ENCODE assay signal across 25 cellular contexts in the genomic region with DNA sequence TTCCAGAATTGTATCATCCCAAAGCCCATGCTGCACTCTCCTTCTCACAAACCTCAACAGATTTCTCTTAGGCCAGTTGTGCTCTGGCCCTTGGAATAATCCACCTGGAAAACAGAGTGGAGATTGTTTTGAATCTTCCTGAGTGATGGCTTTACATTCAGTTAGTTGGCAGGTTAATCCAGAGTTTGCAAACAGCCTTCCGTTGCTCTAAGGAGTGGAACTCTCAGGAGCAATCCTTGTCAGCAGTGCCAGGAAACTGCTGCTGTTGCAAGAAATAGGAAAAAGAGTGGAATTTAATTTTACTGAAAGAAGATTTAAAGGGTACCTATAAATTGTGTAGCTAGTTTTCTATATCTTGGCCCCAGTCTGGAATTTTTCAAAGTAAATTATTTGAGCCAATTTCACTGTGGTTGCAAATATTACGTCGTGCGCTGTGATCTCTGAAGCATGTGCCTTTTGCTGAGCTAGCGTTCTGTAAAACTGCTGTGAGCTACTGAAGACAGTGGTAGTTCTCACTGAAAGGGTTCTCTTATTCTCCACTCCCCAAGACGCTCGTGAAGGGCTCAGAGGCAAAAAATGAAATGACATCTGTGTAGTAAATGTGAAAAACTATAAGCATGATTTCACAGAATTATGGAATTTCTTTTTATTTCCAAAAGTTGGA. TPM values are rescaled to one million over a fixed set of nuclear protein-coding genes. Genes with fewer than 3 reads are reported as not detected.
DNase-seq lines count a peak whose midpoint lies in the region; ATAC-seq and TF ChIP-seq lines count a peak whose summit lies in the region.
"Had no signal": no experiment of that assay in that cellular context is flagged by ENCODE, and none has a peak within 500 bp of the region (broad histone marks: within the 10 kb centered on the region; RNA-seq: fewer than 3 reads in every experiment).

No MANE protein-coding gene starts in this region.

- no peak for DNase-seq in left ventricle myocardium superior
- DNase-seq in right cardiac atrium, result no peak
- DNase-seq in mammary epithelial cell, result no peak
- peak; percentile 20 for DNase-seq in kidney tubule cell (ENCODE audit: low spot score)
- no peak for DNase-seq in stimulated activated CD4-positive, alpha-beta T cell treated with anti-CD3 and anti-CD28 coated beads, Interleukin-4, amount 100 ng/mL, for 4 hours
- DNase-seq in activated CD8-positive, alpha-beta memory T cell treated with anti-CD3 and anti-CD28 coated beads, Interleukin-2, amount 50 U/mL, for 4 hours, result no peak
- DNase-seq in GM03348 (ENCODE audit: low spot score), result no peak
- DNase-seq: activated CD4-positive, alpha-beta T cell treated with anti-CD3 and anti-CD28 coated beads, Interleukin-2, amount 10 ng/mL, durations not matched to agents 7 days and 5 days; anterior cingulate cortex; CD4-positive, CD25-positive, alpha-beta regulatory T cell; colonic mucosa; GF-D8; glutamatergic neuron; lower lobe of right lung; naive B cell; NCI-H1092 treated with DMSO at 0.1 percent for 48 hours; NCI-H526 treated with DMSO at 0.1 percent for 48 hours; Peyer's patch; posterior cingulate gyrus; testis had no signal

- CTCF ChIA-PET in mammary epithelial cell (lab: Charles Lee; ENCODE audit: low non-redundant PET), result no interaction called here

- in situ Hi-C loops in mammary epithelial cell (cut with MboI; ENCODE audit: low sequenced_read_pairs in 2 of 2), result no loop called here

- H3K27ac ChIP-seq in right cardiac atrium (ENCODE audit: low read length) (no peak overlapping the region), mammary epithelial cell (ENCODE audit: insufficient read depth, low read depth, low read length) (no peak overlapping the region)
- H3K27ac ChIP-seq: A549, colonic mucosa, KMS-11, lower lobe of right lung, Peyer's patch, testis had no signal

- H3K27me3 ChIP-seq in right cardiac atrium (ENCODE audit: control insufficient read depth, insufficient read depth) (no peaks in the 10 kb centered on the region), mammary epithelial cell (ENCODE audit: insufficient read depth, low read length) (no peaks in the 10 kb centered on the region)
- H3K27me3 ChIP-seq: colonic mucosa, Peyer's patch, testis had no signal

- WGBS in right cardiac atrium, result 45% methylated on average over 7 of the region's 7 CpGs
- WGBS in mammary epithelial cell (ENCODE audit: low coverage, missing lambda C conversion rate), result 89% methylated on average over 7 of the region's 7 CpGs

- H3K9ac ChIP-seq in mammary epithelial cell (ENCODE audit: insufficient read depth, low read length), result no peak overlapping the region
- H3K9ac ChIP-seq: KMS-11 had no signal

- dilution Hi-C loops in mammary epithelial cell (cut with HindIII; ENCODE audit: low sequenced_read_pairs), result no loop called here

- TF ChIP-seq CTCF in mammary epithelial cell (conservative IDR thresholded peaks at IDR 0.05 in 1 of 2, IDR thresholded peaks at IDR 0.05 in 1 of 2; ENCODE audit: extremely low read depth in 1 of 2, insufficient read depth in 1 of 2, low read depth in 1 of 2, low read length in 2 of 2), result no peak

- peak overlapping the region; percentile 81 for H2AFZ ChIP-seq in mammary epithelial cell (ENCODE audit: low read depth, low read length)

- no TSS peak for BruUV-seq in mammary epithelial cell (replicated peaks; lab: Mats Ljungman, UMichigan)

- no peaks in the 10 kb centered on the region for H3K36me3 ChIP-seq in mammary epithelial cell (ENCODE audit: insufficient read depth, low read length)
- H3K36me3 ChIP-seq: colonic mucosa, lower lobe of right lung, Peyer's patch had no signal

- H4K20me1 ChIP-seq in mammary epithelial cell (ENCODE audit: insufficient read depth, low read length), result no peaks in the 10 kb centered on the region

- H3K4me2 ChIP-seq in mammary epithelial cell (ENCODE audit: insufficient read depth, low read depth, low read length), result no peak overlapping the region
- H3K4me2 ChIP-seq: A549, KMS-11 had no signal

- H3K9me3 ChIP-seq in right cardiac atrium (ENCODE audit: control insufficient read depth, low read length), result no peaks in the 10 kb centered on the region
- no peaks in the 10 kb centered on the region for H3K9me3 ChIP-seq in mammary epithelial cell (replicated peaks; ENCODE audit: insufficient read depth, low read length)
- H3K9me3 ChIP-seq: A549, colonic mucosa, lower lobe of right lung, Peyer's patch, testis had no signal

- intact Hi-C loops in left ventricle myocardium superior (cut with micrococcal nuclease), result no loop called here
- intact Hi-C loops in right cardiac atrium (cut with DNase I), result no loop called here
- intact Hi-C loops in mammary epithelial cell (cut with micrococcal nuclease), result no loop called here

- H3K4me3 ChIP-seq in right cardiac atrium (ENCODE audit: low read length) (no peak overlapping the region), mammary epithelial cell (replicated peaks in 1 of 3; ENCODE audit: insufficient read depth in 1 of 3, low read depth in 2 of 3, low read length in 3 of 3) (no peak overlapping the region)
- H3K4me3 ChIP-seq: A549, colonic mucosa, lower lobe of right lung, Peyer's patch, testis had no signal

- H3K4me1 ChIP-seq in right cardiac atrium (ENCODE audit: control insufficient read depth, insufficient read depth, low read length), result no peaks in the 10 kb centered on the region
- H3K4me1 ChIP-seq in mammary epithelial cell (ENCODE audit: insufficient read depth, low read length), result peaks cover 6% of the 10 kb centered on the region
- H3K4me1 ChIP-seq: A549, colonic mucosa, lower lobe of right lung, Peyer's patch, testis had no signal

- no peaks in the 10 kb centered on the region for H3K79me2 ChIP-seq in mammary epithelial cell (ENCODE audit: insufficient read depth, low read length)

- ATAC-seq in left ventricle myocardium superior (peak; percentile 34), right cardiac atrium (no peak), GM18870 (IDR thresholded peaks at IDR 0.05; ENCODE audit: unreplicated experiment) (no peak)
- ATAC-seq: lower lobe of right lung; stimulated activated effector memory CD8-positive, alpha-beta T cell treated with anti-CD3 and anti-CD28 coated beads, Interleukin-12 subunit alpha, Interleukin-12 subunit beta, amount 100 ng/mL, for 72 hours had no signal

RNA-seq across cellular contexts. Expression of a gene that starts 55.5 kb away (rescaled TPM):
- not detected for total RNA-seq in left ventricle myocardium superior
- total RNA-seq in right cardiac atrium, result 10 to 100 TPM in 3 of 4 donors, 1 to 10 TPM in 1; 5.4 to 18.5 (median 14.5) TPM
- polyA plus RNA-seq in right cardiac atrium, result 4.4 TPM
- total RNA-seq in mammary epithelial cell, result not detected
- not detected for polyA plus RNA-seq in mammary epithelial cell
- not detected for polyA minus RNA-seq in mammary epithelial cell
- total RNA-seq: activated CD4-positive, alpha-beta T cell treated with anti-CD3 and anti-CD28 coated beads, Interleukin-2, amount 10 ng/mL, durations not matched to agents 7 days and 5 days; CD4-positive, CD25-positive, alpha-beta regulatory T cell; HFFc6; lower lobe of right lung had no signal
- polyA plus RNA-seq: A549; CD4-positive, CD25-positive, alpha-beta regulatory T cell had no signal
